2 cellular contexts compared by ENCODE assay signal in genomic region chr12:7116196-7116595, GRCh38.
TF ChIP-seq lines count a peak whose summit lies in the region.

No MANE protein-coding gene starts in this region.

TF ChIP-seq in IMR-90, 13 proteins besides CTCF, POLR2A, EP300 and RAD21:
- no peak for TF ChIP-seq MXI1 (IDR thresholded peaks at IDR 0.05; ENCODE audit: borderline replicate concordance, low read depth, low read length)
- no peak for TF ChIP-seq RCOR1 (IDR thresholded peaks at IDR 0.05; ENCODE audit: insufficient replicate concordance, low read length)
- TF ChIP-seq USF2 (IDR thresholded peaks at IDR 0.05; ENCODE audit: low read depth, low read length) = no peak
- no peak for TF ChIP-seq CEBPB (IDR thresholded peaks at IDR 0.05; ENCODE audit: low read depth, low read length)
- TF ChIP-seq SMC3 (IDR thresholded peaks at IDR 0.05; ENCODE audit: low read depth, low read length) = no peak
- no peak for TF ChIP-seq RFX5 (IDR thresholded peaks at IDR 0.05; ENCODE audit: low read depth, low read length)
- TF ChIP-seq NFE2L2 (IDR thresholded peaks at IDR 0.05; ENCODE audit: low read depth, low read length) = no peak
- no peak for TF ChIP-seq ELK1 (IDR thresholded peaks at IDR 0.05; ENCODE audit: borderline replicate concordance, low read depth, low read length)
- no peak for TF ChIP-seq FOS (IDR thresholded peaks at IDR 0.05; ENCODE audit: low read depth, low read length)
- no peak for TF ChIP-seq BHLHE40 (IDR thresholded peaks at IDR 0.05; ENCODE audit: low read depth, low read length)
- no peak for TF ChIP-seq CHD1 (IDR thresholded peaks at IDR 0.05; ENCODE audit: low read depth, low read length)
- TF ChIP-seq MAZ (IDR thresholded peaks at IDR 0.05; ENCODE audit: borderline replicate concordance, low read depth, low read length) = no peak
- TF ChIP-seq MAFK (IDR thresholded peaks at IDR 0.05; ENCODE audit: low read depth, low read length) = no peak

TF ChIP-seq in K562, 482 proteins besides CTCF, POLR2A, EP300 and RAD21:
- TF ChIP-seq PKNOX1 (IDR thresholded peaks at IDR 0.05) (peak; percentile 90), NFATC3 (IDR thresholded peaks at IDR 0.05) (no peak), HDAC8 (tag; IDR thresholded peaks at IDR 0.05) (no peak), KLF10 (CRISPR knock-in tag; IDR thresholded peaks at IDR 0.05) (no peak), TAL1 (IDR thresholded peaks at IDR 0.05) (peak; percentile 26; the same call in 1 of the 2 replicates), CBFA2T3 (IDR thresholded peaks at IDR 0.05) (peak; percentile 60), MEIS2 (IDR thresholded peaks at IDR 0.05; ENCODE audit: partially characterized antibody) (peak; percentile 57), TCF3 (CRISPR knock-in tag; IDR thresholded peaks at IDR 0.05) (peak; percentile 69)
